Comparison of ENCODE assay signal across 8 cellular contexts in the genomic region with DNA sequence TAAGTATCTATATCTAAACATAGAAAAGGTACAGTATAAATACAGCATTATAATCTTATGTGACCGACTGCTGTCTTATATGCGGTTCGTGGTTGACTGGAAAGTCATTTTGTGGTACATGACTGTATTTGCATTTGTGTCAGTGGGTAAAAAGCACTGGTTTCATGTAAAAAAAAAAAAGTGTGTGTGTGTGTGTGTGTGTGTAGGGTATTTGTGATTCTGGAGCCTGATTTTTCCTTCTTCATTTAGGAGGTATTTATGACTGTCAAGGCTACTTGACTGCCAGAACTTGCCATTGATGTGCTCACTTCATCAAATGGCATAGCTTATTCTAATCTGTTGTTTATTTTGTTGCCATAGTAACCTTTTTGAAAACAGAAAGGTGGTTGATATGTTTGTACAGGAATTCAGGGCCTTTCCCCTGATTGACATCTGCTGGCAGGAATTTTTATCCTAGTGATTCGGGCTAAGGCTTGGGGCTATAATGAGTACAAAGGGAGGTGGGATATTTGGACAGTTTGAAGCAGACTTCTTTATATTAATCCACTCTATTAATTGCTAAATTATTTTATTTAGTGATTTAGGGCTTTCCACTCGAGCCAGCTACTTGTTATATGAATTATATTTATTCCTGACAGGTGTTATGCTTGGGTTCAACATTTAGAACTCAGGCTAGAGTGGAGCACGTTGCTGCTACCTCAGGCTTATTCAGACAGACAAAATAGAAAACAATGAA.
A peak's percentile ranks its signal among the peaks of the same experiment; 100 is the strongest.
DNase-seq lines count a peak whose midpoint lies in the region; ATAC-seq and TF ChIP-seq lines count a peak whose summit lies in the region.

No MANE protein-coding gene starts in this region.

- 32 to 47% (median 42%) methylated on average over 6 of the region's 6 CpGs for WGBS in heart left ventricle, 4 donors

- no peak for TF ChIP-seq EP300 in Ishikawa (IDR thresholded peaks at IDR 0.05; ENCODE audit: borderline replicate concordance)

- peaks cover 6% of the 10 kb centered on the region for H3K9me3 Mint-ChIP-seq in T-helper 1 cell treated with Interleukin-12 subunit alpha and Interleukin-12 subunit beta and Interleukin-4 antibody, amounts not matched to agents 30 μg/mL and 1 μg/mL, for 36 hours
- peaks cover 10% of the 10 kb centered on the region for H3K9me3 Mint-ChIP-seq in stimulated activated naive CD8-positive, alpha-beta T cell treated with anti-CD3 and anti-CD28 coated beads, Interleukin-15, Interleukin-2, amounts not matched to agents 100 ng/mL and 50 ng/mL, for 24 hours

- TF ChIP-seq POLR2A in heart left ventricle (IDR thresholded peaks at IDR 0.05): no peak

- H3K27me3 ChIP-seq in heart left ventricle: no peaks in the 10 kb centered on the region

- TF ChIP-seq RAD21 in Ishikawa (IDR thresholded peaks at IDR 0.05; ENCODE audit: low read depth): no peak

- H3K4me3 Mint-ChIP-seq in T-helper 1 cell treated with Interleukin-12 subunit alpha and Interleukin-12 subunit beta and Interleukin-4 antibody, amounts not matched to agents 30 μg/mL and 1 μg/mL, for 36 hours: no peak overlapping the region
- H3K4me3 Mint-ChIP-seq in stimulated activated naive CD8-positive, alpha-beta T cell treated with anti-CD3 and anti-CD28 coated beads, Interleukin-15, Interleukin-2, amounts not matched to agents 100 ng/mL and 50 ng/mL, for 24 hours: peak overlapping the region; percentile 66

- H3K36me3 ChIP-seq in heart left ventricle: no peaks in the 10 kb centered on the region

- H3K4me3 ChIP-seq in GM12865 (ENCODE audit: low read depth, low read length) (no peak overlapping the region), heart left ventricle (no peak overlapping the region)

- no peak for TF ChIP-seq CTCF in GM12865 (IDR thresholded peaks at IDR 0.05; ENCODE audit: insufficient read depth, low read depth, low read length, missing control alignments)
- peak in 1 of 12 donors; percentile 6 for TF ChIP-seq CTCF in heart left ventricle (IDR thresholded peaks at IDR 0.05)

- peak overlapping the region; percentile 2 to 68 (median 40) for H3K27ac ChIP-seq in heart left ventricle

- H3K4me1 ChIP-seq in heart left ventricle: peaks cover 4 to 61% (median 42%) of the 10 kb centered on the region in 12 donors

- ATAC-seq in GM21786 (IDR thresholded peaks at IDR 0.05; ENCODE audit: unreplicated experiment) (peak; percentile 63), heart left ventricle (peak; percentile 49 to 77 (median 68))

- H3K27me3 Mint-ChIP-seq in T-helper 1 cell treated with Interleukin-12 subunit alpha and Interleukin-12 subunit beta and Interleukin-4 antibody, amounts not matched to agents 30 μg/mL and 1 μg/mL, for 36 hours (ENCODE audit: low read depth): no peaks in the 10 kb centered on the region
- H3K27me3 Mint-ChIP-seq in stimulated activated naive CD8-positive, alpha-beta T cell treated with anti-CD3 and anti-CD28 coated beads, Interleukin-15, Interleukin-2, amounts not matched to agents 100 ng/mL and 50 ng/mL, for 24 hours: no peaks in the 10 kb centered on the region

- peaks cover 0 to 18% (median 0%) of the 10 kb centered on the region in 12 donors for H3K9me3 ChIP-seq in heart left ventricle

- intact Hi-C loops in heart left ventricle (cut with DNase I): no loop called here

- peaks cover 7% of the 10 kb centered on the region for H3K36me3 Mint-ChIP-seq in T-helper 1 cell treated with Interleukin-12 subunit alpha and Interleukin-12 subunit beta and Interleukin-4 antibody, amounts not matched to agents 30 μg/mL and 1 μg/mL, for 36 hours (ENCODE audit: low read depth)
- peaks cover 17% of the 10 kb centered on the region for H3K36me3 Mint-ChIP-seq in stimulated activated naive CD8-positive, alpha-beta T cell treated with anti-CD3 and anti-CD28 coated beads, Interleukin-15, Interleukin-2, amounts not matched to agents 100 ng/mL and 50 ng/mL, for 24 hours (ENCODE audit: low read depth)

- DNase-seq in GM12865 (ENCODE audit: low read depth): peak; percentile 87
- peak in 1 of 5 donors; percentile 23 for DNase-seq in heart left ventricle
- DNase-seq in GDM1 (lab: John Stamatoyannopoulos, UW): no peak
- DNase-seq in 8988T: no peak

- H3K4me1 Mint-ChIP-seq in T-helper 1 cell treated with Interleukin-12 subunit alpha and Interleukin-12 subunit beta and Interleukin-4 antibody, amounts not matched to agents 30 μg/mL and 1 μg/mL, for 36 hours (ENCODE audit: low read depth): peaks cover 18% of the 10 kb centered on the region
- H3K4me1 Mint-ChIP-seq in stimulated activated naive CD8-positive, alpha-beta T cell treated with anti-CD3 and anti-CD28 coated beads, Interleukin-15, Interleukin-2, amounts not matched to agents 100 ng/mL and 50 ng/mL, for 24 hours (ENCODE audit: low read depth): peaks cover 70% of the 10 kb centered on the region

- peak overlapping the region; percentile 13 for H3K27ac Mint-ChIP-seq in T-helper 1 cell treated with Interleukin-12 subunit alpha and Interleukin-12 subunit beta and Interleukin-4 antibody, amounts not matched to agents 30 μg/mL and 1 μg/mL, for 36 hours
- H3K27ac Mint-ChIP-seq in stimulated activated naive CD8-positive, alpha-beta T cell treated with anti-CD3 and anti-CD28 coated beads, Interleukin-15, Interleukin-2, amounts not matched to agents 100 ng/mL and 50 ng/mL, for 24 hours: peak overlapping the region; percentile 91

TF ChIP-seq in Ishikawa, 13 proteins besides CTCF, POLR2A, EP300 and RAD21:
- TF ChIP-seq FOXM1 (IDR thresholded peaks at IDR 0.05; ENCODE audit: borderline replicate concordance, low read depth): no peak
- peak; percentile 63 for TF ChIP-seq TEAD4 (IDR thresholded peaks at IDR 0.05)
TF ChIP-seq in Ishikawa: peak in this region for 1.
